11 cellular contexts compared by ENCODE assay signal in the genomic region with DNA sequence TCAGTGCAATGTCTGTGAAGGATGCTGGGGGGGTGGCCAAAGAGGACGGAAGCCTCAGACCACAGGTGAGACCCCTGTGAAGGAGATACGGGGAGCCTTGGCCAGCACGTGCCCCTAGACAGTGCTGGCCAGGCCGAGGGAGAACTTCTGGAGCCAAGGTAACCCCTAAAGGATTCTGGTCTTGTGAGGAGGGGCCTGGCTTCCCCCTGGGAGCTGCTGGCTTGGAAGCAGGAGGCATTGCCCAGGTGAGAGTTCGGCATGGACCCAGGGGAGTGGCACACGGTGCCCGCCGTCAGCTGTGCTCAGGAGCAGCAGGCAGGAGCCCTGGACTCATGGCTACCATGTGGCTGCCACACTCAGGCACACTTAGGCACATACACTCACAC. TPM values are rescaled to one million over a fixed set of nuclear protein-coding genes. Genes with fewer than 3 reads are reported as not detected.
DNase-seq lines count a peak whose midpoint lies in the region; ATAC-seq and TF ChIP-seq lines count a peak whose summit lies in the region.
"Had no signal": no experiment of that assay in that cellular context is flagged by ENCODE, and none has a peak within 500 bp of the region (broad histone marks: within the 10 kb centered on the region; RNA-seq: fewer than 3 reads in every experiment).

No MANE protein-coding gene starts in this region.

- peak overlapping the region; percentile 34 to 80 (median 65) for H3K4me3 Mint-ChIP-seq in brain
- peak overlapping the region; percentile 59 for H3K4me3 Mint-ChIP-seq in natural killer cell treated with Interleukin-12 subunit alpha and Interleukin-12 subunit beta and Interleukin-15 and Interleukin-18, amount 100 ng/mL, for 72 hours

- 93% methylated on average over 8 of the region's 8 CpGs for WGBS in right cardiac atrium
- WGBS in heart right ventricle, 2 donors, result 92% methylated on average over 8 of the region's 8 CpGs
- 89 to 90% methylated on average over 4 to 8 of the region's 8 CpGs for WGBS in testis, 2 donors

- peaks cover 19% of the 10 kb centered on the region for H3K36me3 Mint-ChIP-seq in brain
- no peaks in the 10 kb centered on the region for H3K36me3 Mint-ChIP-seq in natural killer cell treated with Interleukin-12 subunit alpha and Interleukin-12 subunit beta and Interleukin-15 and Interleukin-18, amount 100 ng/mL, for 72 hours

- peak in 2 of 3 donors; percentile 18 to 46 for DNase-seq in right cardiac atrium
- DNase-seq in heart right ventricle, result no peak
- DNase-seq in natural killer cell treated with Interleukin-12 subunit alpha and Interleukin-12 subunit beta and Interleukin-15 and Interleukin-18, amount 100 ng/mL, for 72 hours (ENCODE audit: low spot score), result peak; percentile 44
- no peak for DNase-seq in testis
- DNase-seq in SK-N-DZ (ENCODE audit: low spot score), result no peak
- DNase-seq: activated CD4-positive, alpha-beta T cell treated with anti-CD3 and anti-CD28 coated beads, Interleukin-2, amount 50 U/mL, for 1 hour; NCI-H1930 had no signal

- TF ChIP-seq CTCF in heart right ventricle (IDR thresholded peaks at IDR 0.05) (no peak), brain (conservative IDR thresholded peaks at IDR 0.05) (no peak), testis (IDR thresholded peaks at IDR 0.05) (no peak)

- peak overlapping the region in 3 of 5 experiments; percentile 32 to 51 (median 34) for H3K27ac Mint-ChIP-seq in brain
- H3K27ac Mint-ChIP-seq in natural killer cell treated with Interleukin-12 subunit alpha and Interleukin-12 subunit beta and Interleukin-15 and Interleukin-18, amount 100 ng/mL, for 72 hours, result no peak overlapping the region

- H3K4me1 ChIP-seq in right cardiac atrium (ENCODE audit: control insufficient read depth, insufficient read depth, low read length) (peaks cover 5% of the 10 kb centered on the region), heart right ventricle (peaks cover 4 to 56% (median 16%) of the 10 kb centered on the region in 9 donors), testis (peaks cover 3% of the 10 kb centered on the region)
- H3K4me1 ChIP-seq: HAP-1 had no signal

- TF ChIP-seq POLR2A in testis (IDR thresholded peaks at IDR 0.05), result no peak

- H3K27me3 Mint-ChIP-seq in brain, result peaks cover 49% of the 10 kb centered on the region
- peaks cover 17 to 31% of the 10 kb centered on the region in 2 donors for H3K27me3 Mint-ChIP-seq in natural killer cell treated with Interleukin-12 subunit alpha and Interleukin-12 subunit beta and Interleukin-15 and Interleukin-18, amount 100 ng/mL, for 72 hours

- no peaks in the 10 kb centered on the region for H3K9me3 ChIP-seq in right cardiac atrium (ENCODE audit: control insufficient read depth, low read length)
- H3K9me3 ChIP-seq in heart right ventricle, result peaks cover 0 to 5% (median 0%) of the 10 kb centered on the region in 11 donors
- H3K9me3 ChIP-seq in testis, result no peaks in the 10 kb centered on the region

- H3K36me3 ChIP-seq in heart right ventricle (peaks cover 0 to 8% (median 0%) of the 10 kb centered on the region in 9 donors), testis (ENCODE audit: low read depth, missing control alignments) (no peaks in the 10 kb centered on the region)
- H3K36me3 ChIP-seq: HAP-1 had no signal

- H3K4me1 Mint-ChIP-seq in brain, result peaks cover 11% of the 10 kb centered on the region
- H3K4me1 Mint-ChIP-seq in natural killer cell treated with Interleukin-12 subunit alpha and Interleukin-12 subunit beta and Interleukin-15 and Interleukin-18, amount 100 ng/mL, for 72 hours (ENCODE audit: low read depth in 2 of 2), result peaks cover 5 to 11% of the 10 kb centered on the region in 2 donors

- H3K4me3 ChIP-seq in right cardiac atrium (ENCODE audit: low read length) (no peak overlapping the region), heart right ventricle (no peak overlapping the region), testis (no peak overlapping the region)

- H3K27ac ChIP-seq in right cardiac atrium (ENCODE audit: low read length) (no peak overlapping the region), heart right ventricle (peak overlapping the region in 4 of 10 donors; percentile 16 to 97 (median 76)), testis (no peak overlapping the region)

- ATAC-seq in right cardiac atrium (no peak), heart right ventricle (no peak), HG03354 (IDR thresholded peaks at IDR 0.05; ENCODE audit: poor library complexity, severe bottlenecking, unreplicated experiment) (no peak), HG03175 (IDR thresholded peaks at IDR 0.05; ENCODE audit: unreplicated experiment) (no peak)
- no peak for ATAC-seq in natural killer cell treated with Interleukin-12 subunit alpha and Interleukin-12 subunit beta and Interleukin-15 and Interleukin-18, amount 100 ng/mL, for 72 hours

- H3K27me3 ChIP-seq in right cardiac atrium (ENCODE audit: control insufficient read depth, insufficient read depth) (no peaks in the 10 kb centered on the region), heart right ventricle (peaks cover 0 to 44% (median 0%) of the 10 kb centered on the region in 7 donors), testis (no peaks in the 10 kb centered on the region)

- intact Hi-C loops in right cardiac atrium (cut with DNase I) (loop anchor here (5.0 to 10.0 kb wide), 3 partner anchors 62 to 124 kb away; partner anchors contain the start of gene COL6A1 (in 2 of the 4)), heart right ventricle (cut with DNase I) (loop anchor here in 3 of 10 donors (5.0 to 10.0 kb wide), 3 partner anchors 52 to 124 kb away; no protein-coding TSS in a partner anchor), testis (cut with DNase I; ENCODE audit: low total_unique reads) (loop anchor here (5.0 kb wide), 1 partner anchor 124 kb away; no protein-coding TSS in a partner anchor)

- peaks cover 8 to 23% (median 19%) of the 10 kb centered on the region in 5 experiments for H3K9me3 Mint-ChIP-seq in brain
- no peaks in the 10 kb centered on the region for H3K9me3 Mint-ChIP-seq in natural killer cell treated with Interleukin-12 subunit alpha and Interleukin-12 subunit beta and Interleukin-15 and Interleukin-18, amount 100 ng/mL, for 72 hours

RNA-seq across cellular contexts. Expression of gene COL6A2, which starts 1.3 kb away (rescaled TPM):
- total RNA-seq in right cardiac atrium, result 100 to 1,000 TPM; 198 to 323 (median 274) TPM
- polyA plus RNA-seq in right cardiac atrium, result 210 TPM
- 100 to 1,000 TPM in 8 of 10 donors, 10 to 100 TPM in 2; 76.6 to 370 (median 119) TPM for total RNA-seq in heart right ventricle
- 100 to 1,000 TPM; 301 to 363 TPM for polyA plus RNA-seq in heart right ventricle
- polyA plus RNA-seq in brain (ENCODE audit: insufficient read depth, low read depth, low replicate concordance), result 21.4 TPM
- 1 to 10 TPM in 1 of 2 donors, under 1 TPM in 1; 0.88 to 4.2 TPM for total RNA-seq in natural killer cell treated with Interleukin-12 subunit alpha and Interleukin-12 subunit beta and Interleukin-15 and Interleukin-18, amount 100 ng/mL, for 72 hours
- 100 to 1,000 TPM; 192 to 236 TPM for total RNA-seq in testis
- 362 TPM for polyA plus RNA-seq in testis (ENCODE audit: insufficient read depth, low read depth, low replicate concordance)
- 11.0 and 15.4 TPM in 2 replicates for polyA plus RNA-seq in SK-N-DZ (2014; cell fraction: cytosol; rRNA removed)
- polyA plus RNA-seq in SK-N-DZ (2014; cell fraction: nucleus; rRNA removed), result 88.2 and 111 TPM in 2 replicates

RNA-seq across cellular contexts. Expression of gene FTCD, which starts 58.8 kb away (rescaled TPM):
- total RNA-seq in right cardiac atrium (1 to 10 TPM; 1.6 to 3.5 (median 2.0) TPM), heart right ventricle (1 to 10 TPM in 6 of 10 donors, under 1 TPM in 4; 0.38 to 4.4 (median 1.1) TPM), testis (10 to 100 TPM; 50.5 to 63.5 TPM)
- polyA plus RNA-seq in right cardiac atrium (1.00 TPM), heart right ventricle (1 to 10 TPM in 1 of 2 donors, under 1 TPM in 1; 0.14 to 4.0 TPM), brain (ENCODE audit: insufficient read depth, low read depth, low replicate concordance) (4.5 TPM), testis (ENCODE audit: insufficient read depth, low read depth, low replicate concordance) (49.2 TPM)
- total RNA-seq in natural killer cell treated with Interleukin-12 subunit alpha and Interleukin-12 subunit beta and Interleukin-15 and Interleukin-18, amount 100 ng/mL, for 72 hours, result not detected
- 0.22 TPM in 1 of 2 replicates, not detected in the other for polyA plus RNA-seq in SK-N-DZ (2014; cell fraction: cytosol; rRNA removed)
- polyA plus RNA-seq in SK-N-DZ (2014; cell fraction: nucleus; rRNA removed), result 1.2 TPM in 2 replicates

Comparison
In these comparisons a context has a peak if more than half of its experiments do, and no peak if none do; other contexts are left out.
1. DNase-seq: peak in right cardiac atrium (2 of 3) and natural killer cell treated with Interleukin-12 subunit alpha and Interleukin-12 subunit beta and Interleukin-15 and Interleukin-18, amount 100 ng/mL, for 72 hours (single experiment); none in heart right ventricle (0 of 2), testis (single experiment) and SK-N-DZ (single experiment).
2. H3K27ac Mint-ChIP-seq: peak in brain (3 of 5); none in natural killer cell treated with Interleukin-12 subunit alpha and Interleukin-12 subunit beta and Interleukin-15 and Interleukin-18, amount 100 ng/mL, for 72 hours (0 of 2).
3. RNA of gene COL6A2, which starts 1.3 kb away (total RNA-seq): 198 to 323 TPM in right cardiac atrium, 192 to 236 TPM in testis and 76.6 to 370 TPM in heart right ventricle; 0.88 to 4.2 TPM in natural killer cell treated with Interleukin-12 subunit alpha and Interleukin-12 subunit beta and Interleukin-15 and Interleukin-18, amount 100 ng/mL, for 72 hours; every median in the first group is over 10 times any median in the second.
4. RNA of gene FTCD, which starts 58.8 kb away (total RNA-seq): 50.5 to 63.5 TPM in testis; 1.6 to 3.5 TPM in right cardiac atrium, 0.38 to 4.4 TPM in heart right ventricle and not detected in natural killer cell treated with Interleukin-12 subunit alpha and Interleukin-12 subunit beta and Interleukin-15 and Interleukin-18, amount 100 ng/mL, for 72 hours; every median in the first group is over 4 times any median in the second.